In genomic region chr2:239099474-239099873, GRCh38 we compare ENCODE assay signal across 5 cellular contexts.
"Had no signal": no experiment of that assay in that cellular context is flagged by ENCODE, and none has a peak within 500 bp of the region (broad histone marks: within the 10 kb centered on the region; RNA-seq: fewer than 3 reads in every experiment).

No MANE protein-coding gene starts in this region.

- H3K27ac Mint-ChIP-seq: GM23338, H9 had no signal

- H3K4me1 Mint-ChIP-seq: GM23338, H9 had no signal

- H3K4me2 ChIP-seq: GM23338 had no signal

- H3K9me3 Mint-ChIP-seq: GM23338, H9 had no signal

- ATAC-seq: GM23338, K562 had no signal

- DNase-seq: H9, HCEC 1CT, KG1 had no signal

- H3K4me3 ChIP-seq: GM23338, K562 had no signal

- H3K4me3 Mint-ChIP-seq: GM23338, H9 had no signal

- H2AFZ ChIP-seq: GM23338 had no signal
